ENCODE assay signal across 20 cellular contexts in genomic region chr14:44352212-44352611, GRCh38.
A peak's percentile ranks its signal among the peaks of the same experiment; 100 is the strongest.
DNase-seq lines count a peak whose midpoint lies in the region; ATAC-seq and TF ChIP-seq lines count a peak whose summit lies in the region.
"Had no signal": no experiment of that assay in that cellular context is flagged by ENCODE, and none has a peak within 500 bp of the region (broad histone marks: within the 10 kb centered on the region; RNA-seq: fewer than 3 reads in every experiment).

No MANE protein-coding gene starts in this region.

- CTCF ChIA-PET in A673 (lab: Charles Lee): no interaction called here

- H3K27ac ChIP-seq in A673 (ENCODE audit: low read depth, low read length, poor library complexity, severe bottlenecking): no peak overlapping the region
- H3K27ac ChIP-seq: GM23248 had no signal

- ATAC-seq in GM18511 (IDR thresholded peaks at IDR 0.05; ENCODE audit: unreplicated experiment): no peak
- ATAC-seq: GM12878, K562 had no signal

- intact Hi-C loops in A673 (cut with micrococcal nuclease; ENCODE audit: unreplicated experiment): no loop called here

- peaks cover 11% of the 10 kb centered on the region for H3K4me1 ChIP-seq in A673 (ENCODE audit: insufficient read depth, low read length, poor library complexity, severe bottlenecking)
- H3K4me1 ChIP-seq: BE2C had no signal

- H3K36me3 ChIP-seq in A673 (ENCODE audit: insufficient read depth, low read length, poor library complexity, severe bottlenecking): no peaks in the 10 kb centered on the region
- H3K36me3 ChIP-seq: BE2C, HAP-1 had no signal

- POLR2A ChIA-PET in A673 (lab: Charles Lee; ENCODE audit: low non-redundant PET): no interaction called here

- H3K4me3 ChIP-seq in A673 (ENCODE audit: low read depth, low read length, poor library complexity, severe bottlenecking) (no peak overlapping the region), LNCaP clone FGC (ENCODE audit: low read depth, low read length) (no peak overlapping the region), retinal pigment epithelial cell (ENCODE audit: low read length) (no peak overlapping the region)
- H3K4me3 ChIP-seq: GM12878, GM23248, HAP-1, K562 had no signal

- TF ChIP-seq CTCF in A673 (conservative IDR thresholded peaks at IDR 0.05; ENCODE audit: low read depth, low read length) (no peak), LNCaP clone FGC (IDR thresholded peaks at IDR 0.05; ENCODE audit: control insufficient read depth, extremely low read depth, insufficient read depth) (no peak), retinal pigment epithelial cell (conservative IDR thresholded peaks at IDR 0.05; ENCODE audit: low read depth, low read length) (no peak)

- DNase-seq in A673 (ENCODE audit: low spot score): peak; percentile 42
- DNase-seq in DMS79 (lab: John Stamatoyannopoulos, UW): peak; percentile 91
- DNase-seq in LNCaP clone FGC (ENCODE audit: low read depth): peak; percentile 32
- peak; percentile 30 for DNase-seq in retinal pigment epithelial cell (ENCODE audit: low read depth)
- DNase-seq in NCI-H446 (lab: John Stamatoyannopoulos, UW): no peak
- DNase-seq: ACHN; BE2C; C1 segment of cervical spinal cord; CD4-positive, CD25-positive, alpha-beta regulatory T cell; CD8-positive, alpha-beta memory T cell; COR-L47; DMS153; DND-41; EL; GM23248; IMR-90 had no signal

- no TSS peak for BruUV-seq in A673 (replicated peaks; lab: Mats Ljungman, UMichigan)

- peaks cover 9% of the 10 kb centered on the region for H3K9me3 ChIP-seq in A673 (ENCODE audit: low read depth, low read length, poor library complexity, severe bottlenecking)
- H3K9me3 ChIP-seq: BE2C, HAP-1 had no signal

- H3K27me3 ChIP-seq in A673 (replicated peaks; ENCODE audit: insufficient read depth, low read depth, low read length, poor library complexity): no peaks in the 10 kb centered on the region
- H3K27me3 ChIP-seq: BE2C had no signal

Comparison
In these comparisons a context has a peak if more than half of its experiments do, and no peak if none do; other contexts are left out.
1. DNase-seq: peak in A673 (single experiment), DMS79 (single experiment), LNCaP clone FGC (single experiment) and retinal pigment epithelial cell (single experiment); none in NCI-H446 (0 of 2).